ENCODE assay signal across 22 cellular contexts in the genomic region with DNA sequence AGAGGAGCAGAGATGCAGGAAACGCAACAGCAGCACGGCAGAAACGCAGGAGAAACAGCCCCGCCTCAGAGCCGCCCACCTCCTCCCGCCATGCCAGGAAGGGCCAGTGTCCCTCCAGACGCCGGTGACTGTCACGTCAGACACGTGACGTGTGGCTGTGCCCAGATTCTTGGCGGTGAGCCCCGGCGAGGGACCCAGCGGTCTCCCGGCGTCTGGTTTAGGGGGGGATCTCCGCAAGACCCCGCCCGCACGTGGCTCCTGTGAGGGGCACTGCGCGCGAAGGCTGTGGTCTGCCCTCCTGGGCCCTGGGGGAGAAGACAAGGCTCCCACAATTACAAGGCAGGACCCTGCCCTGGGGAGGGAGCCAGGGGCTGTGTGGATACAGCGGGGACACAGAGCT. TPM values are rescaled to one million over a fixed set of nuclear protein-coding genes. Genes with fewer than 3 reads are reported as not detected.
A peak's percentile ranks its signal among the peaks of the same experiment; 100 is the strongest.
DNase-seq lines count a peak whose midpoint lies in the region; TF ChIP-seq lines count a peak whose summit lies in the region.
"Had no signal": no experiment of that assay in that cellular context is flagged by ENCODE, and none has a peak within 500 bp of the region (broad histone marks: within the 10 kb centered on the region; RNA-seq: fewer than 3 reads in every experiment).

No MANE protein-coding gene starts in this region.

- no peak overlapping the region for H3K9ac ChIP-seq in neural progenitor cell

- no peak for TF ChIP-seq POLR2A in tibial nerve (IDR thresholded peaks at IDR 0.05)

- H3K36me3 ChIP-seq in neural progenitor cell (no peaks in the 10 kb centered on the region), tibial nerve (no peaks in the 10 kb centered on the region)
- H3K36me3 ChIP-seq: prostate gland, thyroid gland had no signal

- no peak overlapping the region for H3K4me2 ChIP-seq in neural progenitor cell

- H4K20me1 ChIP-seq in neural progenitor cell (ENCODE audit: low read depth): no peaks in the 10 kb centered on the region

- 68% methylated on average over 17 to 21 of the region's 25 CpGs for WGBS in tibial nerve, 2 donors

- H3K9me3 Mint-ChIP-seq in brain: peaks cover 0 to 12% (median 6%) of the 10 kb centered on the region in 5 experiments
- peaks cover 4% of the 10 kb centered on the region for H3K9me3 Mint-ChIP-seq in neural progenitor cell
- H3K9me3 Mint-ChIP-seq: activated naive CD4-positive, alpha-beta T cell treated with anti-CD3 and anti-CD28 coated beads, Interleukin-2, amount 50 U/mL, for 24 hours; activated T-cell treated with anti-CD3 and anti-CD28 coated beads, Interleukin-2, amount 50 U/mL, for 4 hours had no signal

- no peak for TF ChIP-seq EP300 in tibial nerve (IDR thresholded peaks at IDR 0.05)

- H3K4me1 Mint-ChIP-seq in brain: peaks cover 12% of the 10 kb centered on the region
- peaks cover 19% of the 10 kb centered on the region for H3K4me1 Mint-ChIP-seq in neural progenitor cell
- H3K4me1 Mint-ChIP-seq: activated naive CD4-positive, alpha-beta T cell treated with anti-CD3 and anti-CD28 coated beads, Interleukin-2, amount 50 U/mL, for 24 hours; endodermal cell had no signal

- H3K27ac ChIP-seq in neural progenitor cell (no peak overlapping the region), tibial nerve (no peak overlapping the region)
- H3K27ac ChIP-seq: prostate gland, SK-N-MC, thyroid gland had no signal

- no peak overlapping the region for H3K4me3 Mint-ChIP-seq in brain
- peak overlapping the region; percentile 29 for H3K4me3 Mint-ChIP-seq in neural progenitor cell
- H3K4me3 Mint-ChIP-seq: activated naive CD4-positive, alpha-beta T cell treated with anti-CD3 and anti-CD28 coated beads, Interleukin-2, amount 50 U/mL, for 24 hours; activated T-cell treated with anti-CD3 and anti-CD28 coated beads, Interleukin-2, amount 50 U/mL, for 4 hours; CD4-positive, alpha-beta memory T cell; endodermal cell; nephron progenitor cell had no signal

- H3K9me3 ChIP-seq in neural progenitor cell (ENCODE audit: low read depth): no peaks in the 10 kb centered on the region
- H3K9me3 ChIP-seq in tibial nerve: peaks cover 0 to 12% (median 0%) of the 10 kb centered on the region in 4 donors
- H3K9me3 ChIP-seq: prostate gland, thyroid gland had no signal

- no peaks in the 10 kb centered on the region for H3K79me2 ChIP-seq in neural progenitor cell (ENCODE audit: low read depth)

- H2AFZ ChIP-seq in neural progenitor cell (replicated peaks): no peak overlapping the region

- peak overlapping the region in 3 of 5 experiments; percentile 35 to 92 (median 61) for H3K27ac Mint-ChIP-seq in brain
- peak overlapping the region; percentile 99 for H3K27ac Mint-ChIP-seq in neural progenitor cell
- H3K27ac Mint-ChIP-seq: endodermal cell had no signal

- no peak for TF ChIP-seq CTCF in brain (conservative IDR thresholded peaks at IDR 0.05)
- no peak for TF ChIP-seq CTCF in neural progenitor cell (IDR thresholded peaks at IDR 0.05)
- TF ChIP-seq CTCF in tibial nerve (IDR thresholded peaks at IDR 0.05): no peak

- H3K36me3 Mint-ChIP-seq in brain (no peaks in the 10 kb centered on the region), neural progenitor cell (no peaks in the 10 kb centered on the region)
- H3K36me3 Mint-ChIP-seq: activated naive CD4-positive, alpha-beta T cell treated with anti-CD3 and anti-CD28 coated beads, Interleukin-2, amount 50 U/mL, for 24 hours; CD4-positive, alpha-beta memory T cell had no signal

- no peaks in the 10 kb centered on the region for H3K27me3 ChIP-seq in neural progenitor cell
- H3K27me3 ChIP-seq in tibial nerve: peaks cover 0 to 43% of the 10 kb centered on the region in 2 donors
- H3K27me3 ChIP-seq: thyroid gland had no signal

- peaks cover 14% of the 10 kb centered on the region for H3F3A ChIP-seq in neural progenitor cell (ENCODE audit: low read depth)

- H3K27me3 Mint-ChIP-seq in brain (no peaks in the 10 kb centered on the region), neural progenitor cell (ENCODE audit: insufficient read depth, low read depth) (peaks cover 7% of the 10 kb centered on the region)

- DNase-seq in ELF-1 (ENCODE audit: low read depth, low spot score) (peak; percentile 36), neural progenitor cell (ENCODE audit: low spot score) (no peak), tibial nerve (ENCODE audit: low spot score in 2 of 2) (no peak), C1 segment of cervical spinal cord (lab: John Stamatoyannopoulos, UW) (no peak)
- DNase-seq in activated CD4-positive, alpha-beta T cell treated with anti-CD3 and anti-CD28 coated beads for 1 hour: no peak
- DNase-seq: activated CD8-positive, alpha-beta memory T cell treated with anti-CD3 and anti-CD28 coated beads for 24 hours; activated T-cell treated with anti-CD3 and anti-CD28 coated beads, Interleukin-2, amount 50 U/mL, for 4 hours; CD4-positive, alpha-beta memory T cell; NCI-H1105 treated with DMSO at 0.1 percent for 48 hours; NCI-H2081; NK-92 treated with Interleukin-12 subunit alpha and Interleukin-12 subunit beta, amount 100 ng/mL, for 24 hours; stimulated activated naive CD4-positive, alpha-beta T cell treated with Interleukin-2 at 50 U/mL for 16 hours; T-helper 9 cell had no signal

- H3K4me3 ChIP-seq in neural progenitor cell (no peak overlapping the region), tibial nerve (no peak overlapping the region)
- H3K4me3 ChIP-seq: prostate gland, SK-N-MC, thyroid gland had no signal

- H3K4me1 ChIP-seq in neural progenitor cell: peaks cover 10% of the 10 kb centered on the region
- peaks cover 0 to 26% (median 5%) of the 10 kb centered on the region in 4 donors for H3K4me1 ChIP-seq in tibial nerve
- H3K4me1 ChIP-seq: prostate gland had no signal

RNA-seq across cellular contexts. Expression of a gene that starts 2.4 kb away (rescaled TPM):
- polyA plus RNA-seq in brain (ENCODE audit: insufficient read depth, low read depth, low replicate concordance): 0.34 TPM
- total RNA-seq in neural progenitor cell (ENCODE audit: low replicate concordance) (not detected in 2 replicates), tibial nerve (under 1 TPM in 1 of 4 donors, not detected in 3; 0.39 TPM)
- total RNA-seq: activated T-cell treated with anti-CD3 and anti-CD28 coated beads, Interleukin-2, amount 50 U/mL, for 4 hours; CD4-positive, alpha-beta memory T cell; endodermal cell; prostate gland; skeletal muscle tissue had no signal
- polyA plus RNA-seq: AG04450 had no signal

RNA-seq across cellular contexts. Expression of a gene that starts 3.9 kb away (rescaled TPM):
- polyA plus RNA-seq in brain (ENCODE audit: insufficient read depth, low read depth, low replicate concordance): 32.6 TPM
- not detected in 2 replicates for total RNA-seq in neural progenitor cell (ENCODE audit: low replicate concordance)
- not detected for total RNA-seq in tibial nerve
- total RNA-seq: activated T-cell treated with anti-CD3 and anti-CD28 coated beads, Interleukin-2, amount 50 U/mL, for 4 hours; CD4-positive, alpha-beta memory T cell; skeletal muscle tissue; thyroid gland had no signal
- polyA plus RNA-seq: AG04450; CD4-positive, alpha-beta memory T cell had no signal

RNA-seq across cellular contexts. Expression of a gene that starts 12.1 kb away (rescaled TPM):
- polyA plus RNA-seq in brain (ENCODE audit: insufficient read depth, low read depth, low replicate concordance): not detected
- total RNA-seq in neural progenitor cell (ENCODE audit: low replicate concordance) (not detected in 2 replicates), tibial nerve (10 to 100 TPM; 14.2 to 70.0 (median 42.9) TPM)
- total RNA-seq: activated T-cell treated with anti-CD3 and anti-CD28 coated beads, Interleukin-2, amount 50 U/mL, for 4 hours; CD4-positive, alpha-beta memory T cell; endodermal cell; skeletal muscle tissue had no signal
- polyA plus RNA-seq: AG04450; CD4-positive, alpha-beta memory T cell had no signal

RNA-seq across cellular contexts. Expression of a gene that starts 17.7 kb away (rescaled TPM):
- polyA plus RNA-seq in brain (ENCODE audit: insufficient read depth, low read depth, low replicate concordance): 3.5 TPM
- total RNA-seq in neural progenitor cell (ENCODE audit: low replicate concordance): not detected in 2 replicates
- 10 to 100 TPM in 2 of 4 donors, 1 to 10 TPM in 2; 7.6 to 47.5 (median 17.4) TPM for total RNA-seq in tibial nerve
- polyA plus RNA-seq: AG04450 had no signal

RNA-seq across cellular contexts. Expression of a gene that starts 30.7 kb away (rescaled TPM):
- polyA plus RNA-seq in brain (ENCODE audit: insufficient read depth, low read depth, low replicate concordance): 182 TPM
- total RNA-seq in neural progenitor cell (ENCODE audit: low replicate concordance) (19.9 and 46.8 TPM in 2 replicates), tibial nerve (10 to 100 TPM; 60.7 to 70.8 (median 66.9) TPM)

Comparison
In these comparisons a context has a peak if more than half of its experiments do, and no peak if none do; other contexts are left out.
1. RNA of a gene that starts 12.1 kb away (total RNA-seq): 14.2 to 70.0 TPM in tibial nerve; not detected in neural progenitor cell; every median in the first group is over 10 times any median in the second.